Comparison of ENCODE assay signal across 1 cellular context in genomic region chr5:74446673-74447337, GRCh38.
TF ChIP-seq lines count a peak whose summit lies in the region.

No MANE protein-coding gene starts in this region.

TF ChIP-seq in K562, 482 proteins besides CTCF, POLR2A, EP300 and RAD21 (continued from another document):
- TF ChIP-seq HMBOX1 (IDR thresholded peaks at IDR 0.05), result peak; percentile 27; the same call in 1 of the 2 replicates
- TF ChIP-seq TAL1 (IDR thresholded peaks at IDR 0.05), result peak; percentile 11; the same call in 1 of the 2 replicates
- TF ChIP-seq ZZZ3 (IDR thresholded peaks at IDR 0.05), result no peak
- no peak for TF ChIP-seq CBX1 (IDR thresholded peaks at IDR 0.05; ENCODE audit: low read depth)
